10 cellular contexts compared by ENCODE assay signal in genomic region chr5:36090033-36090432, GRCh38. TPM values are rescaled to one million over a fixed set of nuclear protein-coding genes. Genes with fewer than 3 reads are reported as not detected.
DNase-seq lines count a peak whose midpoint lies in the region; ATAC-seq and TF ChIP-seq lines count a peak whose summit lies in the region.
"Had no signal": no experiment of that assay in that cellular context is flagged by ENCODE, and none has a peak within 500 bp of the region (broad histone marks: within the 10 kb centered on the region; RNA-seq: fewer than 3 reads in every experiment).

No MANE protein-coding gene starts in this region.

- TF ChIP-seq CTCF in CD14-positive monocyte (IDR thresholded peaks at IDR 0.05) (peak; percentile 23), Panc1 (IDR thresholded peaks at IDR 0.05) (peak; percentile 55), hepatocyte (IDR thresholded peaks at IDR 0.05; ENCODE audit: poor library complexity) (peak; percentile 24), body of pancreas (IDR thresholded peaks at IDR 0.05) (peak in 1 of 7 experiments; percentile 12)

- H3K36me3 Mint-ChIP-seq in CD14-positive monocyte: no peaks in the 10 kb centered on the region

- H3K27me3 Mint-ChIP-seq in CD14-positive monocyte (ENCODE audit: low read depth in 3 of 3): peaks cover 0 to 4% (median 0%) of the 10 kb centered on the region in 3 donors

- DNase-seq in CD14-positive monocyte (ENCODE audit: low spot score) (no peak), Panc1 (ENCODE audit: low read depth, low spot score) (no peak), hepatocyte (ENCODE audit: low spot score) (peak; percentile 43), body of pancreas (no peak), NCI-H345 (lab: John Stamatoyannopoulos, UW) (no peak)

- peak; percentile 91 for ATAC-seq in GM18868 (IDR thresholded peaks at IDR 0.05; ENCODE audit: unreplicated experiment)
- peak; percentile 80 for ATAC-seq in HG03280 (IDR thresholded peaks at IDR 0.05; ENCODE audit: unreplicated experiment)
- ATAC-seq in Panc1: no peak
- ATAC-seq in body of pancreas: no peak
- ATAC-seq in HG03442 (IDR thresholded peaks at IDR 0.05; ENCODE audit: unreplicated experiment): no peak

- 38% methylated on average over 1 of the region's 1 CpG for WGBS in hepatocyte (ENCODE audit: low lambda C conversion rate, missing lambda C conversion rate)
- WGBS in body of pancreas, 2 donors: 39 to 50% methylated on average over 1 of the region's 1 CpG

- H3K27ac ChIP-seq in Panc1 (ENCODE audit: low read length) (no peak overlapping the region), hepatocyte (no peak overlapping the region), body of pancreas (no peak overlapping the region)
- H3K27ac ChIP-seq: SJSA1 had no signal

- no TSS peak for BruUV-seq in Panc1 (replicated peaks; lab: Mats Ljungman, UMichigan)

- no peaks in the 10 kb centered on the region for H3K4me1 Mint-ChIP-seq in CD14-positive monocyte
- H3K4me1 Mint-ChIP-seq: nephron had no signal

- intact Hi-C loops in CD14-positive monocyte (cut with micrococcal nuclease): no loop called here
- intact Hi-C loops in Panc1 (cut with micrococcal nuclease; ENCODE audit: unreplicated experiment): no loop called here
- intact Hi-C loops in body of pancreas (cut with DNase I): no loop called here

- TF ChIP-seq POLR2A in body of pancreas (IDR thresholded peaks at IDR 0.05): no peak

- H3K9me2 ChIP-seq in hepatocyte (replicated peaks; ENCODE audit: insufficient read depth): no peaks in the 10 kb centered on the region

- H3K9me3 Mint-ChIP-seq in CD14-positive monocyte: peaks cover 4 to 16% (median 8%) of the 10 kb centered on the region in 7 donors

- no peak overlapping the region for H3K4me3 ChIP-seq in Panc1 (ENCODE audit: low read depth in 2 of 2, low read length in 2 of 2)
- H3K4me3 ChIP-seq in hepatocyte: no peak overlapping the region
- H3K4me3 ChIP-seq in body of pancreas: no peak overlapping the region
- H3K4me3 ChIP-seq: SJSA1 had no signal

- H3K36me3 ChIP-seq in Panc1 (ENCODE audit: control insufficient read depth, insufficient read depth, low read length) (no peaks in the 10 kb centered on the region), hepatocyte (replicated peaks; ENCODE audit: insufficient read depth, low read depth) (no peaks in the 10 kb centered on the region), body of pancreas (replicated peaks in 1 of 2; ENCODE audit: insufficient read depth in 1 of 2, low read depth in 2 of 2) (no peaks in the 10 kb centered on the region)
- H3K36me3 ChIP-seq: SJSA1 had no signal

- H2AFZ ChIP-seq in hepatocyte: no peak overlapping the region

- H3K4me2 ChIP-seq in hepatocyte: no peak overlapping the region

- peak overlapping the region in 1 of 7 donors; percentile 9 for H3K27ac Mint-ChIP-seq in CD14-positive monocyte
- H3K27ac Mint-ChIP-seq: nephron had no signal

- H3K9me3 ChIP-seq in Panc1 (ENCODE audit: control insufficient read depth, insufficient read depth, low read depth, low read length) (no peaks in the 10 kb centered on the region), hepatocyte (ENCODE audit: low read depth) (no peaks in the 10 kb centered on the region), body of pancreas (no peaks in the 10 kb centered on the region)
- H3K9me3 ChIP-seq: SJSA1 had no signal

- no peaks in the 10 kb centered on the region for H3K79me2 ChIP-seq in hepatocyte

- 0 out of 2 replicates have a peak, but pooled peaks cover 2% of the 10 kb centered on the region for H3K27me3 ChIP-seq in Panc1 (ENCODE audit: control insufficient read depth, insufficient read depth, low read length)
- H3K27me3 ChIP-seq in hepatocyte: no peaks in the 10 kb centered on the region
- H3K27me3 ChIP-seq in body of pancreas: no peaks in the 10 kb centered on the region
- H3K27me3 ChIP-seq: SJSA1 had no signal

- in situ Hi-C loops in Panc1 (cut with HindIII; ENCODE audit: low pct_unique_long_range_greater_than_20kb, low sequenced_read_pairs): no loop called here

- H3K4me3 Mint-ChIP-seq in CD14-positive monocyte: no peak overlapping the region
- H3K4me3 Mint-ChIP-seq: nephron had no signal

- H4K20me1 ChIP-seq in hepatocyte (ENCODE audit: insufficient read depth, poor library complexity, severe bottlenecking): no peaks in the 10 kb centered on the region

- H3K4me1 ChIP-seq in Panc1 (ENCODE audit: control insufficient read depth, insufficient read depth, low read length) (no peaks in the 10 kb centered on the region), hepatocyte (ENCODE audit: insufficient read depth) (no peaks in the 10 kb centered on the region), body of pancreas (no peaks in the 10 kb centered on the region)
- H3K4me1 ChIP-seq: SJSA1 had no signal

- CTCF ChIA-PET in Panc1 (lab: Charles Lee): interaction anchor here (1.6 kb wide), 1 partner anchor 11 kb away, joined by 7 read pairs; no protein-coding TSS in a partner anchor

- POLR2A ChIA-PET in Panc1 (lab: Charles Lee): interaction anchor here (0.7 kb wide), 1 partner anchor 526 kb away, joined by 4 read pairs; no protein-coding TSS in a partner anchor

RNA-seq across cellular contexts. Expression of gene UGT3A2, which starts 23.4 kb away (rescaled TPM):
- polyA plus RNA-seq in CD14-positive monocyte (not detected), hepatocyte (1.8 and 5.1 TPM in 2 replicates)
- total RNA-seq in Panc1 (2021; ENCODE audit: unreplicated experiment) (0.10 TPM), hepatocyte (3.5 and 4.8 TPM in 2 replicates), body of pancreas (not detected)
- polyA plus RNA-seq in Panc1 (2012; ENCODE audit: insufficient read length): not detected
- total RNA-seq: SJSA1 had no signal

Comparison
In these comparisons a context has a peak if more than half of its experiments do, and no peak if none do; other contexts are left out.
1. ATAC-seq: peak in GM18868 (single experiment) and HG03280 (single experiment); none in Panc1 (single experiment), body of pancreas (single experiment) and HG03442 (single experiment).